25 cellular contexts compared by ENCODE assay signal in the genomic region with DNA sequence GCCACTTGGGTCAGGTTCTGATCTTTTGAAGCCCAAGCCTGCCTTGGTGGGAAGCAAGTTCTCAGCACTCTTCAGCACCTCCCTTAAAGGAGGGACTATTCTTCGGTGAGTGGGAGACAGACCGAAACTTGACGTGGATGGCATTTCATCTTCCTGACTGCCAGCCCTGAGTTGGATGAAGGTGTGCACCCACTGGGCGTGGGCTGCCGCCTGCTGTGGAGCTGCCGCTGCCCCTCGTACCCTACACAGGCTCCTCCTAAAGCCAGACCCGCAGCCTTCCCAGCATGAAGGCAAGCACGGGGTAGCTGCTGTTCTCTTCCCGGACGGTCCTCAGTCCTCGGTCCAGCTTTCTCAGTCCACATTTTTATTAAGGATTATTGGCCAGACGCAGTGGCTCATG.
DNase-seq lines count a peak whose midpoint lies in the region; TF ChIP-seq lines count a peak whose summit lies in the region.
"Had no signal": no experiment of that assay in that cellular context is flagged by ENCODE, and none has a peak within 500 bp of the region (broad histone marks: within the 10 kb centered on the region; RNA-seq: fewer than 3 reads in every experiment).

No MANE protein-coding gene starts in this region.

- peak overlapping the region; percentile 47 for H4K91ac ChIP-seq in neuronal stem cell (ENCODE audit: low read depth, low read length, poor library complexity)

- TF ChIP-seq EP300 in esophagus muscularis mucosa (IDR thresholded peaks at IDR 0.05) = no peak

- no peak overlapping the region for H4K8ac ChIP-seq in neuronal stem cell (ENCODE audit: low read depth, low read length)

- H3K4me3 ChIP-seq in BLaER1 treated with 17β-estradiol and CSF1 and Interleukin-3, amounts not matched to agents 10 nM and 100 nM = no peak overlapping the region
- no peak overlapping the region for H3K4me3 ChIP-seq in esophagus muscularis mucosa
- peak overlapping the region in 1 of 2 donors; percentile 57 for H3K4me3 ChIP-seq in neuronal stem cell (ENCODE audit: low read length in 2 of 2)
- H3K4me3 ChIP-seq: gastrocnemius medialis, HAP-1, hepatocyte, lower lobe of right lung, mucosa of descending colon, pancreas, thoracic aorta had no signal

- H3K9ac ChIP-seq in BLaER1 treated with 17β-estradiol and CSF1 and Interleukin-3, amounts not matched to agents 10 nM and 100 nM = no peak overlapping the region; a peak in 1 of 22 replicates
- no peak overlapping the region for H3K9ac ChIP-seq in neuronal stem cell (ENCODE audit: low read depth, low read length, poor library complexity)

- H2BK120ac ChIP-seq in neuronal stem cell (ENCODE audit: low read depth, low read length) = peak overlapping the region; percentile 43

- H3K14ac ChIP-seq in neuronal stem cell (ENCODE audit: low read length) = no peak overlapping the region

- no peaks in the 10 kb centered on the region for H3K9me3 ChIP-seq in BLaER1 treated with 17β-estradiol and CSF1 and Interleukin-3, amounts not matched to agents 10 nM and 100 nM (replicated peaks in 1 of 11)
- H3K9me3 ChIP-seq in esophagus muscularis mucosa = no peaks in the 10 kb centered on the region
- H3K9me3 ChIP-seq in neuronal stem cell (replicated peaks in 1 of 2; ENCODE audit: control insufficient read depth in 2 of 2, insufficient read depth in 1 of 2, low read depth in 1 of 2, low read length in 2 of 2) = no peaks in the 10 kb centered on the region
- H3K9me3 ChIP-seq: gastrocnemius medialis, HAP-1, lower lobe of right lung, mucosa of descending colon, pancreas, thoracic aorta had no signal

- H2AK5ac ChIP-seq in neuronal stem cell (ENCODE audit: low read depth, low read length) = peak overlapping the region; percentile 68

- peak overlapping the region; percentile 56 to 97 (median 90); a peak in 19 of 22 replicates for H3K4me2 ChIP-seq in BLaER1 treated with 17β-estradiol and CSF1 and Interleukin-3, amounts not matched to agents 10 nM and 100 nM
- H3K4me2 ChIP-seq in neuronal stem cell (ENCODE audit: insufficient read depth, low read length, poor library complexity, severe bottlenecking) = no peak overlapping the region
- H3K4me2 ChIP-seq: hepatocyte had no signal

- H3K4me1 ChIP-seq in BLaER1 treated with 17β-estradiol and CSF1 and Interleukin-3, amounts not matched to agents 10 nM and 100 nM = peaks cover 59 to 91% (median 64%) of the 10 kb centered on the region in 10 experiments
- H3K4me1 ChIP-seq in esophagus muscularis mucosa (peaks cover 52 to 92% (median 91%) of the 10 kb centered on the region in 4 donors), neuronal stem cell (ENCODE audit: control insufficient read depth in 2 of 2, insufficient read depth in 1 of 2, low read depth in 1 of 2, low read length in 2 of 2) (peaks cover 10 to 24% of the 10 kb centered on the region in 2 donors)
- H3K4me1 ChIP-seq: HAP-1, pancreas had no signal

- no peak overlapping the region for H3K23ac ChIP-seq in neuronal stem cell (ENCODE audit: low read depth, low read length, poor library complexity)

- peak overlapping the region; percentile 10 for H3K4ac ChIP-seq in neuronal stem cell (ENCODE audit: low read length)

- peaks cover 7% of the 10 kb centered on the region for H3K79me1 ChIP-seq in neuronal stem cell (ENCODE audit: low read depth, low read length)

- H4K20me1 ChIP-seq in BLaER1 treated with 17β-estradiol and CSF1 and Interleukin-3, amounts not matched to agents 10 nM and 100 nM = peaks cover 67 to 100% (median 100%) of the 10 kb centered on the region in 11 experiments

- H3K27me3 Mint-ChIP-seq in HFFc6 (ENCODE audit: insufficient read depth) = peaks cover 7% of the 10 kb centered on the region
- no peaks in the 10 kb centered on the region for H3K27me3 Mint-ChIP-seq in activated T-helper 2 cell treated with anti-CD3 and anti-CD28 coated beads, Interferon-gamma antibody, Interleukin-2, Interleukin-4, amounts not matched to agents 10 μg/mL and 5 μg/mL and 100 μg/mL, durations not matched to agents 14 hours and 24 hours and 36 hours (ENCODE audit: low read depth)
- H3K27me3 Mint-ChIP-seq: central memory CD8-positive, alpha-beta T cell; effector memory CD8-positive, alpha-beta T cell; natural killer cell treated with Interleukin-12 subunit alpha and Interleukin-12 subunit beta and Interleukin-15 and Interleukin-18, amount 100 ng/mL, for 72 hours; stimulated activated naive CD8-positive, alpha-beta T cell treated with anti-CD3 and anti-CD28 coated beads, Interleukin-15, Interleukin-2, amounts not matched to agents 100 ng/mL and 50 ng/mL, for 24 hours had no signal

- WGBS in esophagus muscularis mucosa = 94% methylated on average over 6 of the region's 13 CpGs
- WGBS in neuronal stem cell (ENCODE audit: extremely low coverage in 2 of 2, insufficient read length in 2 of 2, insufficient replicate concordance in 1 of 2), 2 donors = no CpG with 5 or more reads among the region's 13 CpGs

- TF ChIP-seq CTCF in HFFc6 (IDR thresholded peaks at IDR 0.05) (no peak), esophagus muscularis mucosa (IDR thresholded peaks at IDR 0.05) (no peak)

- H3K27ac ChIP-seq in BLaER1 treated with 17β-estradiol and CSF1 and Interleukin-3, amounts not matched to agents 10 nM and 100 nM = no peak overlapping the region
- H3K27ac ChIP-seq in esophagus muscularis mucosa (replicated peaks in 1 of 4) = peak overlapping the region; percentile 46 to 97 (median 68)
- peak overlapping the region; percentile 90 for H3K27ac ChIP-seq in neuronal stem cell (replicated peaks; ENCODE audit: low read length)
- H3K27ac ChIP-seq: gastrocnemius medialis, hepatocyte, lower lobe of right lung, pancreas had no signal

- H3K27me3 ChIP-seq in BLaER1 treated with 17β-estradiol and CSF1 and Interleukin-3, amounts not matched to agents 10 nM and 100 nM = no peaks in the 10 kb centered on the region
- H3K27me3 ChIP-seq in esophagus muscularis mucosa = no peaks in the 10 kb centered on the region
- no peaks in the 10 kb centered on the region for H3K27me3 ChIP-seq in neuronal stem cell (ENCODE audit: control insufficient read depth in 3 of 3, insufficient read depth in 3 of 3, low read depth in 1 of 3, low read length in 3 of 3)
- H3K27me3 ChIP-seq: gastrocnemius medialis, hepatocyte, pancreas had no signal

- H2AFZ ChIP-seq in neuronal stem cell (ENCODE audit: low read length) = no peak overlapping the region
- H2AFZ ChIP-seq: hepatocyte had no signal

- DNase-seq in HFFc6 (no peak), esophagus muscularis mucosa (ENCODE audit: extremely low spot score) (no peak), neuronal stem cell (ENCODE audit: low spot score) (no peak), nucleus accumbens (lab: John Stamatoyannopoulos, UW) (no peak)
- no peak for DNase-seq in activated T-helper 2 cell treated with anti-CD3 and anti-CD28 coated beads, Interferon-gamma antibody, Interleukin-2, Interleukin-4, amounts not matched to agents 10 μg/mL and 5 μg/mL and 100 μg/mL, durations not matched to agents 14 hours and 24 hours and 36 hours (ENCODE audit: low spot score)
- no peak for DNase-seq in stimulated activated CD8-positive, alpha-beta memory T cell treated with anti-CD3 and anti-CD28 coated beads, Interleukin-4, amount 100 ng/mL, for 48 hours
- DNase-seq: activated CD8-positive, alpha-beta memory T cell treated with anti-CD3 and anti-CD28 coated beads for 24 hours; effector memory CD8-positive, alpha-beta T cell; gastrocnemius medialis; Karpas-422; lower lobe of right lung; mucosa of descending colon; NCI-H2029 treated with DMSO at 0.1 percent for 48 hours; NCI-H345; NCI-H748 treated with DMSO at 0.1 percent for 48 hours; pancreas; SHP77 had no signal

- H3K27ac Mint-ChIP-seq in HFFc6 = peak overlapping the region; percentile 89
- H3K27ac Mint-ChIP-seq in activated T-helper 2 cell treated with anti-CD3 and anti-CD28 coated beads, Interferon-gamma antibody, Interleukin-2, Interleukin-4, amounts not matched to agents 10 μg/mL and 5 μg/mL and 100 μg/mL, durations not matched to agents 14 hours and 24 hours and 36 hours = no peak overlapping the region
- H3K27ac Mint-ChIP-seq: natural killer cell treated with Interleukin-12 subunit alpha and Interleukin-12 subunit beta and Interleukin-15 and Interleukin-18, amount 100 ng/mL, for 72 hours; T-helper 2 cell treated with Interferon-gamma antibody and Interleukin-4, amounts not matched to agents 5 μg/mL and 100 μg/mL, for 36 hours had no signal

- H2BK12ac ChIP-seq in neuronal stem cell (ENCODE audit: low read length) = peak overlapping the region; percentile 67

- peak overlapping the region; percentile 63 for H2BK5ac ChIP-seq in neuronal stem cell (ENCODE audit: low read length)

- H3K4me3 Mint-ChIP-seq in HFFc6 = peak overlapping the region; percentile 55; the same call in 1 of the 2 replicates
- no peak overlapping the region for H3K4me3 Mint-ChIP-seq in activated T-helper 2 cell treated with anti-CD3 and anti-CD28 coated beads, Interferon-gamma antibody, Interleukin-2, Interleukin-4, amounts not matched to agents 10 μg/mL and 5 μg/mL and 100 μg/mL, durations not matched to agents 14 hours and 24 hours and 36 hours (ENCODE audit: low read depth)
- H3K4me3 Mint-ChIP-seq: central memory CD8-positive, alpha-beta T cell; effector memory CD8-positive, alpha-beta T cell; natural killer cell treated with Interleukin-12 subunit alpha and Interleukin-12 subunit beta and Interleukin-15 and Interleukin-18, amount 100 ng/mL, for 72 hours; stimulated activated naive CD8-positive, alpha-beta T cell treated with anti-CD3 and anti-CD28 coated beads, Interleukin-15, Interleukin-2, amounts not matched to agents 100 ng/mL and 50 ng/mL, for 24 hours; T-helper 2 cell treated with Interferon-gamma antibody and Interleukin-4, amounts not matched to agents 5 μg/mL and 100 μg/mL, for 36 hours had no signal

- H3K18ac ChIP-seq in neuronal stem cell (ENCODE audit: low read length) = peak overlapping the region; percentile 86

- no peak for TF ChIP-seq POLR2A in esophagus muscularis mucosa (IDR thresholded peaks at IDR 0.05; ENCODE audit: low read depth)

- intact Hi-C loops in esophagus muscularis mucosa (cut with DNase I) = no loop called here
- intact Hi-C loops in activated T-helper 2 cell treated with anti-CD3 and anti-CD28 coated beads, Interferon-gamma antibody, Interleukin-2, Interleukin-4, amounts not matched to agents 10 μg/mL and 5 μg/mL and 100 μg/mL, durations not matched to agents 14 hours and 24 hours and 36 hours (cut with micrococcal nuclease) = no loop called here

- no peaks in the 10 kb centered on the region for H3K9me3 Mint-ChIP-seq in HFFc6
- H3K9me3 Mint-ChIP-seq in activated T-helper 2 cell treated with anti-CD3 and anti-CD28 coated beads, Interferon-gamma antibody, Interleukin-2, Interleukin-4, amounts not matched to agents 10 μg/mL and 5 μg/mL and 100 μg/mL, durations not matched to agents 14 hours and 24 hours and 36 hours = no peaks in the 10 kb centered on the region
- H3K9me3 Mint-ChIP-seq: central memory CD8-positive, alpha-beta T cell; effector memory CD8-positive, alpha-beta T cell; natural killer cell treated with Interleukin-12 subunit alpha and Interleukin-12 subunit beta and Interleukin-15 and Interleukin-18, amount 100 ng/mL, for 72 hours; stimulated activated naive CD8-positive, alpha-beta T cell treated with anti-CD3 and anti-CD28 coated beads, Interleukin-15, Interleukin-2, amounts not matched to agents 100 ng/mL and 50 ng/mL, for 24 hours; T-helper 2 cell treated with Interferon-gamma antibody and Interleukin-4, amounts not matched to agents 5 μg/mL and 100 μg/mL, for 36 hours had no signal

- peaks cover 81% of the 10 kb centered on the region for H3K4me1 Mint-ChIP-seq in HFFc6 (ENCODE audit: low read depth)
- peaks cover 48% of the 10 kb centered on the region for H3K4me1 Mint-ChIP-seq in activated T-helper 2 cell treated with anti-CD3 and anti-CD28 coated beads, Interferon-gamma antibody, Interleukin-2, Interleukin-4, amounts not matched to agents 10 μg/mL and 5 μg/mL and 100 μg/mL, durations not matched to agents 14 hours and 24 hours and 36 hours (ENCODE audit: low read depth)

- H2BK15ac ChIP-seq in neuronal stem cell (ENCODE audit: low read length) = peak overlapping the region; percentile 13

- peaks cover 40% of the 10 kb centered on the region for H3K36me3 Mint-ChIP-seq in HFFc6 (ENCODE audit: low read depth)
- H3K36me3 Mint-ChIP-seq in activated T-helper 2 cell treated with anti-CD3 and anti-CD28 coated beads, Interferon-gamma antibody, Interleukin-2, Interleukin-4, amounts not matched to agents 10 μg/mL and 5 μg/mL and 100 μg/mL, durations not matched to agents 14 hours and 24 hours and 36 hours (ENCODE audit: low read depth) = peaks cover 26% of the 10 kb centered on the region
- H3K36me3 Mint-ChIP-seq: natural killer cell treated with Interleukin-12 subunit alpha and Interleukin-12 subunit beta and Interleukin-15 and Interleukin-18, amount 100 ng/mL, for 72 hours had no signal

- peaks cover 13 to 74% (median 42%) of the 10 kb centered on the region in 11 experiments; a peak in 20 of 22 replicates for H3K36me3 ChIP-seq in BLaER1 treated with 17β-estradiol and CSF1 and Interleukin-3, amounts not matched to agents 10 nM and 100 nM
- H3K36me3 ChIP-seq in esophagus muscularis mucosa (peaks cover 0 to 7% (median 5%) of the 10 kb centered on the region in 4 donors), neuronal stem cell (replicated peaks in 1 of 2; ENCODE audit: control insufficient read depth in 2 of 2, insufficient read depth in 2 of 2, low read length in 2 of 2) (peaks cover 2 to 15% of the 10 kb centered on the region in 2 donors)
- H3K36me3 ChIP-seq: gastrocnemius medialis, HAP-1, pancreas, thoracic aorta had no signal

Comparison
In these comparisons a context has a peak if more than half of its experiments do, and no peak if none do; other contexts are left out.
1. H3K27ac ChIP-seq: peak in esophagus muscularis mucosa (4 of 4) and neuronal stem cell (single experiment); none in BLaER1 treated with 17β-estradiol and CSF1 and Interleukin-3, amounts not matched to agents 10 nM and 100 nM (0 of 11).